8 cellular contexts compared by ENCODE assay signal in the genomic region with DNA sequence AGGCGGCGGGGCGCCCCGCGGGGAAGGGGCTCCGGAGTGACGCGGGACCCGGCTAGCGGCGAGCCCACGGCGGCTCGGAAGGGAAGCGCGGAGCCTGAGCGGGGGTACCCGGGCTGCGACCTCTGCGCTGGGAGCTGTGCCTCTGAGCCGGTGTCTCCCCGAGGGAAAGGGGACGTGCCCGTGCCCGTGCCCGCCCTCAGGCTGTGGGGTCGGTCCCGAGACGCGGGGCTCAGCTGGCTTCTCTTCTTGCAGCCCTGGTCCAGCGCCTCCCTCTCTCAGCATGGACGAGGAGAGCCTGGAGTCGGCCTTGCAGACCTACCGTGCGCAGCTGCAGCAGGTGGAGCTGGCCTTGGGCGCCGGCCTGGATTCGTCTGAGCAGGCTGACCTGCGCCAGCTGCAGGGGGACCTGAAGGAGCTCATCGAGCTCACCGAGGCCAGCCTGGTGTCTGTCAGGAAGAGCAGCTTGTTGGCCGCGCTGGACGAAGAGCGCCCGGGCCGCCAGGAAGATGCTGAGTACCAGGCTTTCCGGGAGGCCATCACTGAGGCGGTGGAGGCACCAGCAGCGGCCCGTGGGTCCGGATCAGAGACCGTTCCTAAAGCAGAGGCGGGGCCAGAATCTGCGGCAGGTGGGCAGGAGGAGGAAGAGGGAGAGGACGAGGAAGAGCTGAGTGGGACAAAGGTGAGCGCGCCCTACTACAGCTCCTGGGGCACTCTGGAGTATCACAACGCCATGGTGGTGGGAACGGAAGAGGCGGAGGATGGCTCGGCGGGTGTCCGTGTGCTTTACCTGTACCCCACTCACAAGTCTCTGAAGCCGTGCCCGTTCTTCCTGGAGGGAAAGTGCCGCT. TPM values are rescaled to one million over a fixed set of nuclear protein-coding genes. Genes with fewer than 3 reads are reported as not detected.
A peak's percentile ranks its signal among the peaks of the same experiment; 100 is the strongest.
DNase-seq lines count a peak whose midpoint lies in the region; ATAC-seq and TF ChIP-seq lines count a peak whose summit lies in the region.

No MANE protein-coding gene starts in this region.

- no peaks in the 10 kb centered on the region for H3K27me3 ChIP-seq in heart left ventricle
- no peaks in the 10 kb centered on the region for H3K27me3 ChIP-seq in rectal smooth muscle tissue (ENCODE audit: control insufficient read depth, insufficient read depth, low read length)

- DNase-seq in NCI-H146 (lab: John Stamatoyannopoulos, UW) (peak; percentile 26), NCI-H146 treated with DMSO at 0.1 percent for 48 hours (lab: John Stamatoyannopoulos, UW; ENCODE audit: unreplicated experiment) (no peak), heart left ventricle (peak in 2 of 5 donors; percentile 12 to 32)
- no peak for DNase-seq in activated T-cell treated with anti-CD3 and anti-CD28 coated beads, Interleukin-2, amount 50 U/mL, for 72 hours
- no peak for DNase-seq in stimulated activated CD4-positive, alpha-beta T cell treated with anti-CD3 and anti-CD28 coated beads, Interleukin-4, amount 100 ng/mL, for 4 hours

- WGBS in heart left ventricle, 4 donors: 21 to 33% (median 23%) methylated on average over 50 to 67 of the region's 67 CpGs

- H3K4me3 ChIP-seq in heart left ventricle (peak overlapping the region; percentile 53 to 98 (median 87)), rectal smooth muscle tissue (ENCODE audit: low read length) (peak overlapping the region; percentile 70)

- H3K9me3 Mint-ChIP-seq in activated T-cell treated with anti-CD3 and anti-CD28 coated beads, Interleukin-2, amount 50 U/mL, for 72 hours: peaks cover 2 to 5% of the 10 kb centered on the region in 2 donors

- intact Hi-C loops in heart left ventricle (cut with DNase I): loop anchor here in 1 of 10 donors (5.0 kb wide), 1 partner anchor 154 kb away; the partner anchor contains the start of gene ABHD16B

- H3K36me3 ChIP-seq in heart left ventricle (peaks cover 0 to 82% (median 69%) of the 10 kb centered on the region in 9 donors), rectal smooth muscle tissue (ENCODE audit: control insufficient read depth, insufficient read depth, low read length) (peaks cover 22% of the 10 kb centered on the region)

- H3K4me1 ChIP-seq in heart left ventricle (peaks cover 3 to 42% (median 25%) of the 10 kb centered on the region in 12 donors), rectal smooth muscle tissue (ENCODE audit: control insufficient read depth, insufficient read depth, low read length) (peaks cover 12% of the 10 kb centered on the region)

- peak overlapping the region; percentile 77 for H3K27ac Mint-ChIP-seq in activated T-cell treated with anti-CD3 and anti-CD28 coated beads, Interleukin-2, amount 50 U/mL, for 72 hours

- TF ChIP-seq CTCF in heart left ventricle (IDR thresholded peaks at IDR 0.05): no peak

- no peak for TF ChIP-seq POLR2A in heart left ventricle (IDR thresholded peaks at IDR 0.05)

- H3K27me3 Mint-ChIP-seq in activated T-cell treated with anti-CD3 and anti-CD28 coated beads, Interleukin-2, amount 50 U/mL, for 72 hours (ENCODE audit: low read depth): no peaks in the 10 kb centered on the region

- H3K4me3 Mint-ChIP-seq in activated T-cell treated with anti-CD3 and anti-CD28 coated beads, Interleukin-2, amount 50 U/mL, for 72 hours: peak overlapping the region; percentile 94 to 96

- peak overlapping the region; percentile 76 to 97 (median 94) for H3K27ac ChIP-seq in heart left ventricle
- peak overlapping the region; percentile 93 for H3K27ac ChIP-seq in rectal smooth muscle tissue (ENCODE audit: low read depth, low read length)

- peaks cover 0 to 9% (median 0%) of the 10 kb centered on the region in 12 donors for H3K9me3 ChIP-seq in heart left ventricle

- peaks cover 6 to 34% of the 10 kb centered on the region in 2 donors for H3K36me3 Mint-ChIP-seq in activated T-cell treated with anti-CD3 and anti-CD28 coated beads, Interleukin-2, amount 50 U/mL, for 72 hours (ENCODE audit: insufficient read depth in 2 of 2)

- ATAC-seq in HG03095 (IDR thresholded peaks at IDR 0.05; ENCODE audit: unreplicated experiment) (peak; percentile 19), heart left ventricle (no peak), GM18520 (IDR thresholded peaks at IDR 0.05; ENCODE audit: unreplicated experiment) (no peak)
- peak; percentile 3 to 12 for ATAC-seq in activated T-cell treated with anti-CD3 and anti-CD28 coated beads, Interleukin-2, amount 50 U/mL, for 72 hours (replicated peaks in 1 of 2)

- peaks cover 51% of the 10 kb centered on the region for H3K4me1 Mint-ChIP-seq in activated T-cell treated with anti-CD3 and anti-CD28 coated beads, Interleukin-2, amount 50 U/mL, for 72 hours (ENCODE audit: low read depth)

- H3K9ac ChIP-seq in rectal smooth muscle tissue (ENCODE audit: low read length): no peak overlapping the region

RNA-seq across cellular contexts. Expression of gene ZGPAT, which starts 0.7 kb away (rescaled TPM):
- 10 to 100 TPM; 24.3 to 28.0 TPM for total RNA-seq in activated T-cell treated with anti-CD3 and anti-CD28 coated beads, Interleukin-2, amount 50 U/mL, for 72 hours
- total RNA-seq in heart left ventricle: 10 to 100 TPM; 12.9 to 22.0 (median 18.5) TPM
- 10 to 100 TPM; 27.9 to 34.4 TPM for polyA plus RNA-seq in heart left ventricle

RNA-seq across cellular contexts. Expression of gene ARFRP1, which starts 0.7 kb away (rescaled TPM):
- total RNA-seq in activated T-cell treated with anti-CD3 and anti-CD28 coated beads, Interleukin-2, amount 50 U/mL, for 72 hours: 10 to 100 TPM; 55.1 to 70.9 TPM
- 10 to 100 TPM; 27.3 to 47.8 (median 33.8) TPM for total RNA-seq in heart left ventricle
- polyA plus RNA-seq in heart left ventricle: 10 to 100 TPM; 35.9 to 38.0 TPM

RNA-seq across cellular contexts. Expression of gene TNFRSF6B, which starts 12.1 kb away (rescaled TPM):
- total RNA-seq in activated T-cell treated with anti-CD3 and anti-CD28 coated beads, Interleukin-2, amount 50 U/mL, for 72 hours: 1 to 10 TPM; 1.0 to 1.2 TPM
- total RNA-seq in heart left ventricle: 1 to 10 TPM in 4 of 9 donors, under 1 TPM in 4, not detected in 1; 0.42 to 5.7 (median 0.92) TPM
- polyA plus RNA-seq in heart left ventricle: 1 to 10 TPM; 2.9 to 6.4 TPM

RNA-seq across cellular contexts. Expression of gene LIME1, which starts 27.9 kb away (rescaled TPM):
- total RNA-seq in activated T-cell treated with anti-CD3 and anti-CD28 coated beads, Interleukin-2, amount 50 U/mL, for 72 hours: 10 to 100 TPM; 13.4 to 21.1 TPM
- 1 to 10 TPM in 8 of 9 donors, under 1 TPM in 1; 0.95 to 7.1 (median 3.4) TPM for total RNA-seq in heart left ventricle
- 1 to 10 TPM; 2.2 to 4.4 TPM for polyA plus RNA-seq in heart left ventricle

RNA-seq across cellular contexts. Expression of gene SLC2A4RG, which starts 31.1 kb away (rescaled TPM):
- 10 to 100 TPM; 43.5 to 47.0 TPM for total RNA-seq in activated T-cell treated with anti-CD3 and anti-CD28 coated beads, Interleukin-2, amount 50 U/mL, for 72 hours
- total RNA-seq in heart left ventricle: 10 to 100 TPM; 41.4 to 82.5 (median 70.7) TPM
- polyA plus RNA-seq in heart left ventricle: 10 to 100 TPM; 18.3 to 80.3 TPM

Comparison
In these comparisons a context has a peak if more than half of its experiments do, and no peak if none do; other contexts are left out.
1. ATAC-seq: peak in HG03095 (single experiment) and activated T-cell treated with anti-CD3 and anti-CD28 coated beads, Interleukin-2, amount 50 U/mL, for 72 hours (2 of 2); none in heart left ventricle (0 of 4) and GM18520 (single experiment).